ENCODE assay signal across 8 cellular contexts in genomic region chr16:57244767-57245471, GRCh38. TPM values are rescaled to one million over a fixed set of nuclear protein-coding genes. Genes with fewer than 3 reads are reported as not detected.
A peak's percentile ranks its signal among the peaks of the same experiment; 100 is the strongest.
DNase-seq lines count a peak whose midpoint lies in the region; ATAC-seq lines count a peak whose summit lies in the region.

Gene ARL2BP, plus strand, starts transcription at chr16:57245259. Its CDS starts 109 bp downstream, at chr16:57245368.

- peak; percentile 95 for DNase-seq in DMS114 treated with DMSO at 0.1 percent for 48 hours (lab: John Stamatoyannopoulos, UW; ENCODE audit: unreplicated experiment)
- DNase-seq in OCI-M2 (lab: John Stamatoyannopoulos, UW; ENCODE audit: unreplicated experiment), result peak; percentile 65
- peak; percentile 98 for DNase-seq in activated T-cell treated with anti-CD3 and anti-CD28 coated beads for 48 hours (ENCODE audit: low read depth)
- DNase-seq in epithelial cell of prostate (ENCODE audit: low read depth, low spot score), result peak; percentile 72
- DNase-seq in mucosa of gallbladder (ENCODE audit: low spot score), result peak; percentile 98
- DNase-seq in stimulated activated CD8-positive, alpha-beta memory T cell treated with anti-CD3 and anti-CD28 coated beads, Interleukin-4, amount 100 ng/mL, for 4 hours (ENCODE audit: low read depth in 2 of 2, low spot score in 1 of 2), result peak; percentile 86 to 94

- H3K9me3 Mint-ChIP-seq in IgD-negative memory B cell, result no peaks in the 10 kb centered on the region

- H3K4me3 Mint-ChIP-seq in IgD-negative memory B cell, result peak within 1 kb of the TSS; percentile 92 to 98 (median 96)

- ATAC-seq in GM21528 (IDR thresholded peaks at IDR 0.05; ENCODE audit: low FRiP score, unreplicated experiment), result peak; percentile 95

- no peaks in the 10 kb centered on the region for H3K27me3 Mint-ChIP-seq in IgD-negative memory B cell

- H3K27ac ChIP-seq in epithelial cell of prostate, result peak within 1 kb of the TSS; percentile 77

- peaks cover 28 to 38% (median 28%) of the 10 kb centered on the region in 3 donors for H3K4me1 Mint-ChIP-seq in IgD-negative memory B cell

- no peaks in the 10 kb centered on the region for H3K36me3 Mint-ChIP-seq in IgD-negative memory B cell

- peak within 1 kb of the TSS; percentile 89 to 99 (median 98) for H3K27ac Mint-ChIP-seq in IgD-negative memory B cell

RNA-seq across cellular contexts. Expression of gene ARL2BP, which starts in this region (rescaled TPM):
- polyA plus RNA-seq in IgD-negative memory B cell, result 108 TPM
- 46.4 TPM for total RNA-seq in mucosa of gallbladder

Comparison
In these comparisons a context has a peak if more than half of its experiments do, and no peak if none do; other contexts are left out.
1. Peak in every context shown above with its lines: DNase-seq, ATAC-seq and H3K27ac ChIP-seq.